6 cellular contexts compared by ENCODE assay signal in the genomic region with DNA sequence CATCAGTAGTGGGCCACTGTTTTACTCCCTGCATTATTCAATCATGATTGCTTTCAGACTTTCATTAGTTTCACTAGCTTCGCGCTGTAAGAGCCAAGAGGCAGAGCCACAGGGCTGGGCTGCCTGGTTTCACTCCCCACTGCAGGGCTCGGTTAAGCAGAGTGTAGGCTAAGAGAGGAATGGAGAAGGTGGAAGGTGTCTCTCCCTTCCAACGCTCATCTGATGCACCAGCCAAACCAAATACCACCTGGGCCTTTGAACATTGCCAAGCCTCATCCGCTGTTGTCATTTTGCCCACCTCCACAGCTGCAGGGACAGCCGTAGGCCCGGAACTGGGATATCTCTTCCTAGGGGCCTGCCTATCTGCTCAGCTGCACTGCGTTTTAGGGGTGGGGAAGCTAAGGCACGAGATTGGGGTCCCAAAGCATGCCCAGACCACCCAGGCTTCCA. TPM values are rescaled to one million over a fixed set of nuclear protein-coding genes. Genes with fewer than 3 reads are reported as not detected.
A peak's percentile ranks its signal among the peaks of the same experiment; 100 is the strongest.
DNase-seq lines count a peak whose midpoint lies in the region; ATAC-seq and TF ChIP-seq lines count a peak whose summit lies in the region.

No MANE protein-coding gene starts in this region.

- TF ChIP-seq CTCF in CD14-positive monocyte (IDR thresholded peaks at IDR 0.05) (no peak), lung (IDR thresholded peaks at IDR 0.05; ENCODE audit: control extremely low read depth, extremely low read depth) (no peak)

- peaks cover 8 to 9% of the 10 kb centered on the region in 2 donors for H3K4me1 ChIP-seq in lung (ENCODE audit: control insufficient read depth in 2 of 2, insufficient read depth in 2 of 2, low read length in 2 of 2)

- DNase-seq in CD14-positive monocyte (ENCODE audit: low spot score) (no peak), lung (ENCODE audit: low spot score) (no peak), NCI-H2196 treated with DMSO at 0.1 percent for 48 hours (lab: John Stamatoyannopoulos, UW; ENCODE audit: unreplicated experiment) (no peak), SK-N-DZ (ENCODE audit: low spot score) (no peak), COLO829 (ENCODE audit: low spot score) (no peak)
- DNase-seq in activated T-cell treated with anti-CD3 and anti-CD28 coated beads, Interleukin-2, amount 50 U/mL, for 72 hours, result no peak

- peaks cover 0 to 11% of the 10 kb centered on the region in 2 donors for H3K36me3 Mint-ChIP-seq in CD14-positive monocyte
- H3K36me3 Mint-ChIP-seq in activated T-cell treated with anti-CD3 and anti-CD28 coated beads, Interleukin-2, amount 50 U/mL, for 72 hours (ENCODE audit: insufficient read depth in 2 of 2), result no peaks in the 10 kb centered on the region

- intact Hi-C loops in CD14-positive monocyte (cut with micrococcal nuclease), result loop anchor here (2.0 to 5.0 kb wide), 3 partner anchors 53 to 226 kb away; partner anchors contain the start of genes DERL3 (in 2 of the 2) and CABIN1 (in 1 of the 2)

- H3K36me3 ChIP-seq in lung (ENCODE audit: control insufficient read depth in 2 of 2, insufficient read depth in 2 of 2, low read length in 2 of 2), result peaks cover 0 to 4% of the 10 kb centered on the region in 2 donors

- 61 to 76% methylated on average over 9 of the region's 9 CpGs for WGBS in lung, 2 donors

- H3K9me3 ChIP-seq in lung (ENCODE audit: control insufficient read depth in 2 of 2, insufficient read depth in 1 of 2, low read length in 1 of 2), result no peaks in the 10 kb centered on the region

- peak; percentile 2 to 6 for ATAC-seq in activated T-cell treated with anti-CD3 and anti-CD28 coated beads, Interleukin-2, amount 50 U/mL, for 72 hours (replicated peaks in 1 of 2)
- no peak for ATAC-seq in lung (ENCODE audit: insufficient read depth, low FRiP score)

- peak overlapping the region in 1 of 2 donors; percentile 91 for H3K4me3 Mint-ChIP-seq in CD14-positive monocyte
- H3K4me3 Mint-ChIP-seq in activated T-cell treated with anti-CD3 and anti-CD28 coated beads, Interleukin-2, amount 50 U/mL, for 72 hours, result peak overlapping the region; percentile 88 to 90

- no peaks in the 10 kb centered on the region for H3K27me3 ChIP-seq in lung (ENCODE audit: control insufficient read depth, insufficient read depth)

- H3K4me3 ChIP-seq in lung, result peak overlapping the region; percentile 10

- H3K9me3 Mint-ChIP-seq in CD14-positive monocyte, result no peaks in the 10 kb centered on the region
- H3K9me3 Mint-ChIP-seq in activated T-cell treated with anti-CD3 and anti-CD28 coated beads, Interleukin-2, amount 50 U/mL, for 72 hours, result no peaks in the 10 kb centered on the region

- peaks cover 0 to 4% (median 1%) of the 10 kb centered on the region in 3 donors for H3K27me3 Mint-ChIP-seq in CD14-positive monocyte (ENCODE audit: low read depth in 3 of 3)
- no peaks in the 10 kb centered on the region for H3K27me3 Mint-ChIP-seq in activated T-cell treated with anti-CD3 and anti-CD28 coated beads, Interleukin-2, amount 50 U/mL, for 72 hours (ENCODE audit: low read depth)

- peak overlapping the region; percentile 100 for H3K27ac ChIP-seq in lung (ENCODE audit: low read depth in 1 of 2, low read length in 1 of 2)

- H3K27ac Mint-ChIP-seq in CD14-positive monocyte, result peak overlapping the region; percentile 42 to 94 (median 87)
- H3K27ac Mint-ChIP-seq in activated T-cell treated with anti-CD3 and anti-CD28 coated beads, Interleukin-2, amount 50 U/mL, for 72 hours, result peak overlapping the region; percentile 95

- peaks cover 15% of the 10 kb centered on the region for H3K4me1 Mint-ChIP-seq in CD14-positive monocyte
- peaks cover 38% of the 10 kb centered on the region for H3K4me1 Mint-ChIP-seq in activated T-cell treated with anti-CD3 and anti-CD28 coated beads, Interleukin-2, amount 50 U/mL, for 72 hours (ENCODE audit: low read depth)

RNA-seq across cellular contexts. Expression of gene SMARCB1, which starts 0.5 kb away (rescaled TPM):
- polyA plus RNA-seq in CD14-positive monocyte (10 to 100 TPM; 30.3 to 31.5 TPM), lung (10 to 100 TPM; 41.0 to 54.6 TPM)
- total RNA-seq in activated T-cell treated with anti-CD3 and anti-CD28 coated beads, Interleukin-2, amount 50 U/mL, for 72 hours, result 10 to 100 TPM; 67.4 to 83.0 TPM
- total RNA-seq in lung, result 10 to 100 TPM; 39.2 to 69.6 TPM
- polyA plus RNA-seq in SK-N-DZ (2014; cell fraction: cytosol; rRNA removed), result 161 and 174 TPM in 2 replicates
- polyA plus RNA-seq in SK-N-DZ (2014; cell fraction: nucleus; rRNA removed), result 101 and 114 TPM in 2 replicates

RNA-seq across cellular contexts. Expression of gene MMP11, which starts 13.6 kb away (rescaled TPM):
- polyA plus RNA-seq in CD14-positive monocyte, result not detected
- under 1 TPM; 0.46 to 0.56 TPM for total RNA-seq in activated T-cell treated with anti-CD3 and anti-CD28 coated beads, Interleukin-2, amount 50 U/mL, for 72 hours
- 1 to 10 TPM; 2.2 to 2.6 TPM for total RNA-seq in lung
- under 1 TPM; 0.43 to 0.68 TPM for polyA plus RNA-seq in lung
- polyA plus RNA-seq in SK-N-DZ (2014; cell fraction: cytosol; rRNA removed), result 10.3 and 16.4 TPM in 2 replicates
- polyA plus RNA-seq in SK-N-DZ (2014; cell fraction: nucleus; rRNA removed), result 9.8 and 16.6 TPM in 2 replicates

RNA-seq across cellular contexts. Expression of gene CHCHD10, which starts 18.5 kb away (rescaled TPM):
- polyA plus RNA-seq in CD14-positive monocyte, result 10 to 100 TPM; 15.3 to 26.8 TPM
- 10 to 100 TPM; 54.4 to 62.5 TPM for total RNA-seq in activated T-cell treated with anti-CD3 and anti-CD28 coated beads, Interleukin-2, amount 50 U/mL, for 72 hours
- total RNA-seq in lung, result 100 to 1,000 TPM in 1 of 2 donors, 10 to 100 TPM in 1; 16.6 to 128 TPM
- 100 to 1,000 TPM in 1 of 2 donors, 10 to 100 TPM in 1; 37.2 to 174 TPM for polyA plus RNA-seq in lung
- polyA plus RNA-seq in SK-N-DZ (2014; cell fraction: cytosol; rRNA removed), result 9.1 and 9.4 TPM in 2 replicates
- 0.59 and 46.4 TPM in 2 replicates for polyA plus RNA-seq in SK-N-DZ (2014; cell fraction: nucleus; rRNA removed)

RNA-seq across cellular contexts. Expression of gene C22orf15, which starts 23.5 kb away (rescaled TPM):
- polyA plus RNA-seq in CD14-positive monocyte (under 1 TPM in 1 of 2 donors, not detected in 1; 0.29 TPM), lung (1 to 10 TPM; 3.0 to 8.7 TPM)
- 1 to 10 TPM in 1 of 2 donors, under 1 TPM in 1; 0.72 to 1.5 TPM for total RNA-seq in activated T-cell treated with anti-CD3 and anti-CD28 coated beads, Interleukin-2, amount 50 U/mL, for 72 hours
- total RNA-seq in lung, result 10 to 100 TPM; 12.0 to 18.7 TPM
- 0.13 TPM in 1 of 2 replicates, not detected in the other for polyA plus RNA-seq in SK-N-DZ (2014; cell fraction: cytosol; rRNA removed)
- 0.10 and 0.27 TPM in 2 replicates for polyA plus RNA-seq in SK-N-DZ (2014; cell fraction: nucleus; rRNA removed)

RNA-seq across cellular contexts. Expression of gene VPREB3, which starts 32.1 kb away (rescaled TPM):
- polyA plus RNA-seq in CD14-positive monocyte (1 to 10 TPM; 1.0 TPM), lung (1 to 10 TPM in 1 of 2 donors, under 1 TPM in 1; 0.39 to 1.4 TPM)
- 1 to 10 TPM in 1 of 2 donors, under 1 TPM in 1; 0.90 to 1.7 TPM for total RNA-seq in activated T-cell treated with anti-CD3 and anti-CD28 coated beads, Interleukin-2, amount 50 U/mL, for 72 hours
- not detected for total RNA-seq in lung
- not detected in 2 replicates for polyA plus RNA-seq in SK-N-DZ (2014; cell fraction: cytosol; rRNA removed)
- polyA plus RNA-seq in SK-N-DZ (2014; cell fraction: nucleus; rRNA removed), result not detected in 2 replicates
